In genomic region chr17:57565119-57565635, GRCh38 we compare ENCODE assay signal across 29 cellular contexts.
DNase-seq lines count a peak whose midpoint lies in the region; ATAC-seq lines count a peak whose summit lies in the region.
"Had no signal": no experiment of that assay in that cellular context is flagged by ENCODE, and none has a peak within 500 bp of the region (broad histone marks: within the 10 kb centered on the region; RNA-seq: fewer than 3 reads in every experiment).

No MANE protein-coding gene starts in this region.

- H3K27ac ChIP-seq in temporal lobe (ENCODE audit: low read depth, low read length), result peak overlapping the region; percentile 3
- H3K27ac ChIP-seq: A549, ascending aorta, heart left ventricle, prostate gland, RWPE1, sigmoid colon, testis, vagina had no signal

- intact Hi-C loops in left ventricle myocardium superior (cut with micrococcal nuclease), result loop anchor here (5.0 kb wide), 1 partner anchor 48 kb away; no protein-coding TSS in a partner anchor

- DNase-seq in NCI-H2107 treated with DMSO at 0.1 percent for 48 hours (lab: John Stamatoyannopoulos, UW; ENCODE audit: unreplicated experiment), result peak; percentile 73
- DNase-seq in NCI-H2107 (lab: John Stamatoyannopoulos, UW), result no peak
- peak; percentile 81 for DNase-seq in NCI-H1694 (lab: John Stamatoyannopoulos, UW)
- DNase-seq in cerebellar cortex (ENCODE audit: low spot score), result peak; percentile 54
- DNase-seq in left ventricle myocardium superior, result no peak
- no peak for DNase-seq in retina
- no peak for DNase-seq in inferior parietal cortex (ENCODE audit: extremely low spot score)
- DNase-seq: activated CD4-positive, alpha-beta memory T cell treated with anti-CD3 and anti-CD28 coated beads, Interleukin-2, amount 10 ng/mL, durations not matched to agents 7 days and 5 days; activated effector memory CD4-positive, alpha-beta T cell treated with Interleukin-2 at 50 U/mL for 16 hours; AML-193; CD8-positive, alpha-beta memory T cell; cortex of kidney; effector memory CD8-positive, alpha-beta T cell; heart left ventricle; mammary epithelial cell; MG63; NCI-H1436; sigmoid colon; stimulated activated naive CD4-positive, alpha-beta T cell; testis had no signal

- no peak for ATAC-seq in left ventricle myocardium superior
- ATAC-seq: activated CD4-positive, CD25-positive, alpha-beta regulatory T cell treated with anti-CD3 and anti-CD28 coated beads, Interleukin-2, amount 50 U/mL, for 24 hours; effector memory CD8-positive, alpha-beta T cell; GM12878; heart left ventricle; K562 had no signal

Comparison
In these comparisons a context has a peak if more than half of its experiments do, and no peak if none do; other contexts are left out.
1. DNase-seq: peak in NCI-H2107 treated with DMSO at 0.1 percent for 48 hours (single experiment), NCI-H1694 (single experiment) and cerebellar cortex (single experiment); none in NCI-H2107 (single experiment), left ventricle myocardium superior (single experiment), retina (single experiment) and inferior parietal cortex (single experiment).